27 cellular contexts compared by ENCODE assay signal in the genomic region with DNA sequence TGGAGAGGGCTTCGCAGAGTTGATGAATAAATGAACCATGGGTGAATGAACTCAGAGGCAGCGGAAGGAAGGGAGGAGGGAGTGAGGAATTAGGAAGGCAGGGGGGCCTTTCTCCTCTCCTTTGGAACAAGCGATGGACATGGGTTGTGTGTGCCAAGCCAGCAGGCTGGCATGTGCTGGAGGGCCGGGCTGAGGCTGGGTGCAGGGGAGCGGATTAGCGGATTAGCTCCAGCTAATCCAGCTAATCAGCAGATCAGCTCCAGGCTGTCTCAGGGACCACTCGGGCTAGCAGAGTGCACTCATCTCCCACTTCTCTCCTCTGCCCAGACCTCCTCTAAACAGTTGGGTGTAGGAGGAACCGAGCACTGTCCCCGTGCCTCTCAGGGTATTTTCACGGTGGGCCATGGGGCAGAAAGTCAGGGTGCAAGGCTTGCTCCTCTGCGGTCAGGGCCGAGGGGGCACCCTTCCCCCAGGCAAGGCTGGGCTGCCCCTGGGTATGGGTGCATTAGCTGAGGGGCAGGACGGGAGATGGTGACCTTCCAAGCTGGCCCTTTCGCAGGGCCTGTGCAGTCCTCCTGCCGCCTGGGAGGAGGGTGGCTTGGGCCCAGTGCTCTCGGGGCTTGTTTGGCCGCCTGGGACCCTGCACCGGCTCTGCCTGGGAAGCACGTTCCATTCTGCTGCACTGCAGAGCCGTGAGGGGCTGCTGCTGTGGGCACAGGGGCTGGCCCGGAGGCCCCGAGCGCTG.
DNase-seq lines count a peak whose midpoint lies in the region; FAIRE-seq and TF ChIP-seq lines count a peak whose summit lies in the region.
"Had no signal": no experiment of that assay in that cellular context is flagged by ENCODE, and none has a peak within 500 bp of the region (broad histone marks: within the 10 kb centered on the region; RNA-seq: fewer than 3 reads in every experiment).

No MANE protein-coding gene starts in this region.

- H3K27ac Mint-ChIP-seq in glutamatergic neuron (ENCODE audit: unreplicated experiment), result peak overlapping the region; percentile 24
- H3K27ac Mint-ChIP-seq: CD8-positive, alpha-beta memory T cell; mesothelial cell of epicardium; T-cell had no signal

- no peaks in the 10 kb centered on the region for H3K36me3 ChIP-seq in H7 (replicated peaks; ENCODE audit: control insufficient read depth, insufficient read depth, low read length)
- H3K36me3 ChIP-seq: HAP-1, heart right ventricle, right lobe of liver, SJCRH30, tibial nerve had no signal

- no peaks in the 10 kb centered on the region for H3K36me3 Mint-ChIP-seq in glutamatergic neuron (ENCODE audit: unreplicated experiment)
- H3K36me3 Mint-ChIP-seq: CD8-positive, alpha-beta memory T cell; mesothelial cell of epicardium; naive thymus-derived CD8-positive, alpha-beta T cell; T-cell had no signal

- H3K9me3 Mint-ChIP-seq in glutamatergic neuron (ENCODE audit: unreplicated experiment), result no peaks in the 10 kb centered on the region
- H3K9me3 Mint-ChIP-seq: CD8-positive, alpha-beta memory T cell; mesothelial cell of epicardium; naive thymus-derived CD8-positive, alpha-beta T cell; stimulated activated naive CD8-positive, alpha-beta T cell treated with anti-CD3 and anti-CD28 coated beads, Interleukin-15, amount 100 ng/mL, for 72 hours; T-cell had no signal

- H3K4me3 ChIP-seq in H7 (ENCODE audit: insufficient read depth, low read depth, low read length), result no peak overlapping the region
- no peak overlapping the region for H3K4me3 ChIP-seq in retinal pigment epithelial cell (ENCODE audit: low read length)
- H3K4me3 ChIP-seq: HAP-1, heart right ventricle, right lobe of liver, SJCRH30, tibial nerve had no signal

- H3K4me1 Mint-ChIP-seq in glutamatergic neuron (ENCODE audit: low read depth, unreplicated experiment), result peaks cover 30% of the 10 kb centered on the region
- H3K4me1 Mint-ChIP-seq: CD8-positive, alpha-beta memory T cell had no signal

- no peaks in the 10 kb centered on the region for H3K27me3 ChIP-seq in H7 (ENCODE audit: control insufficient read depth, insufficient read depth, low read length)
- H3K27me3 ChIP-seq: right lobe of liver had no signal

- no peak overlapping the region for H3K4me3 Mint-ChIP-seq in glutamatergic neuron (ENCODE audit: unreplicated experiment)
- H3K4me3 Mint-ChIP-seq: CD8-positive, alpha-beta memory T cell; mesothelial cell of epicardium; naive thymus-derived CD8-positive, alpha-beta T cell; stimulated activated naive CD8-positive, alpha-beta T cell treated with anti-CD3 and anti-CD28 coated beads, Interleukin-15, amount 100 ng/mL, for 72 hours; T-cell had no signal

- no peak for TF ChIP-seq POLR2A in GM12892 (IDR thresholded peaks at IDR 0.05; ENCODE audit: low read depth, low read length)

- in situ Hi-C loops in ACHN (cut with HindIII; ENCODE audit: low pct_ligation_motif_present, low pct_unique_long_range_greater_than_20kb, low sequenced_read_pairs), result no loop called here

- TF ChIP-seq CTCF in glutamatergic neuron (IDR thresholded peaks at IDR 0.05; ENCODE audit: partially characterized antibody, unreplicated experiment), result no peak
- no peak for TF ChIP-seq CTCF in retinal pigment epithelial cell (conservative IDR thresholded peaks at IDR 0.05; ENCODE audit: low read depth, low read length)

- DNase-seq in D341Med (ENCODE audit: low spot score) (peak; percentile 93), H7 (peak; percentile 29), glutamatergic neuron (peak; percentile 10), retinal pigment epithelial cell (ENCODE audit: low read depth) (peak; percentile 14), RKO (ENCODE audit: low spot score) (no peak), GM12892 (ENCODE audit: insufficient read length) (no peak), ACHN (no peak)
- DNase-seq: activated CD4-positive, CD25-positive, alpha-beta regulatory T cell treated with anti-CD3 and anti-CD28 coated beads, Interleukin-2, amount 50 U/mL, for 72 hours; cerebellar nuclear complex; GDM1; KG1; NCI-H1436 treated with DMSO at 0.1 percent for 48 hours; NCI-H510A treated with DMSO at 0.1 percent for 48 hours; SJCRH30; stimulated activated CD4-positive, alpha-beta T cell treated with anti-CD3 and anti-CD28 coated beads, Interleukin-15, amount 100 ng/mL, for 24 hours; stimulated activated naive CD8-positive, alpha-beta T cell treated with anti-CD3 and anti-CD28 coated beads, Interleukin-15, amount 100 ng/mL, for 72 hours had no signal

- peaks cover 4% of the 10 kb centered on the region for H3K27me3 Mint-ChIP-seq in glutamatergic neuron (ENCODE audit: unreplicated experiment)

- FAIRE-seq in GM12892 (lab: Jason Lieb, UNC), result no peak
- FAIRE-seq: HTR-8/SVneo, RCC 7860, TTC549 had no signal

Comparison
In these comparisons a context has a peak if more than half of its experiments do, and no peak if none do; other contexts are left out.
1. DNase-seq: peak in D341Med (single experiment), H7 (single experiment), glutamatergic neuron (single experiment) and retinal pigment epithelial cell (single experiment); none in RKO (single experiment), GM12892 (single experiment) and ACHN (single experiment).